8 cellular contexts compared by ENCODE assay signal in the genomic region with DNA sequence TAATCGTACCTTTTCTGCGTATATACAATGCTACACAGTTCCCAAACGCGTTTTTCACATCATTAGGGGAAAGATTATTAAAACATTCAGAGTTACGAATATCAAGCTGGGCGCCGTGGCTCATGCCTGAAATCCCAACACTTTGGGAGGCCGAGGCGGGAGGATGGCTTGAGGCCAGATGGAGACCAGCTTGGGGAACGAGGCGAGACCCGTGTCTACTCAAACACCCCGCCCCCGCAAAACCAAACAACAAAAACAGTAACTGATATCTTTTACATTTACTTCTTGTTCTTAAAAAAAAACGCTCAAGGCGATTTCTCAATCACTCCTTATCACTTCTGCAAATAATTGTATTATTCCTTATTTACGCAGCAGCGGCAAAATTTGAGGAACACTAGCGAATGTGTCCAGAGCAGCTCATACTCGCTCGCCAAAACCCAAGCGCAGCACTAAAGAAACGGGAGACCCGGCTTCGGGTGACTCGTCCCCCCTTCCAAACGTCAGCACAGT. TPM values are rescaled to one million over a fixed set of nuclear protein-coding genes. Genes with fewer than 3 reads are reported as not detected.
A peak's percentile ranks its signal among the peaks of the same experiment; 100 is the strongest.
DNase-seq lines count a peak whose midpoint lies in the region; ATAC-seq and TF ChIP-seq lines count a peak whose summit lies in the region.

No MANE protein-coding gene starts in this region.

- H3K4me2 ChIP-seq in GM23338 (peak overlapping the region; percentile 74), smooth muscle cell (peak overlapping the region; percentile 94)

- peak overlapping the region; percentile 81 for H3K4me3 ChIP-seq in GM23338
- peak overlapping the region; percentile 68 for H3K4me3 ChIP-seq in right cardiac atrium (ENCODE audit: low read length)
- H3K4me3 ChIP-seq in smooth muscle cell: peak overlapping the region; percentile 97

- peak overlapping the region; percentile 85; the same call in 1 of the 2 replicates for H3K27ac ChIP-seq in GM23338 (ENCODE audit: low read depth)
- H3K27ac ChIP-seq in right cardiac atrium (ENCODE audit: low read length): peak overlapping the region; percentile 77
- H3K27ac ChIP-seq in smooth muscle cell (ENCODE audit: low read depth): peak overlapping the region; percentile 93

- H3K4me1 ChIP-seq in GM23338 (ENCODE audit: insufficient read depth) (no peaks in the 10 kb centered on the region; the same call in 1 of the 2 replicates), right cardiac atrium (ENCODE audit: control insufficient read depth, insufficient read depth, low read length) (peaks cover 3% of the 10 kb centered on the region), smooth muscle cell (ENCODE audit: low read depth) (peaks cover 20% of the 10 kb centered on the region)

- DNase-seq in GM23338 (ENCODE audit: low spot score) (no peak), right cardiac atrium (peak; percentile 53 to 78 (median 75)), smooth muscle cell (lab: John Stamatoyannopoulos, UW; ENCODE audit: unreplicated experiment) (no peak), NCI-H2227 (lab: John Stamatoyannopoulos, UW; ENCODE audit: unreplicated experiment) (no peak), MV-4-11 (lab: John Stamatoyannopoulos, UW) (no peak)
- no peak for DNase-seq in activated T-helper 1 cell treated with anti-CD3 and anti-CD28 coated beads, Interleukin-12 subunit alpha, Interleukin-12 subunit beta, Interleukin-2, Interleukin-4 antibody, amounts not matched to agents 30 ng/mL and 10 ng/mL and 1 ng/mL, durations not matched to agents 14 hours and 24 hours and 36 hours (ENCODE audit: low spot score)

- WGBS in right cardiac atrium: 10% methylated on average over 27 of the region's 27 CpGs
- WGBS in smooth muscle cell (ENCODE audit: low lambda C conversion rate): 16% methylated on average over 27 of the region's 27 CpGs

- peak overlapping the region; percentile 97 for H3K9ac ChIP-seq in smooth muscle cell (ENCODE audit: low read depth)

- H3F3A ChIP-seq in GM23338 (replicated peaks; ENCODE audit: low read depth): peaks cover 19% of the 10 kb centered on the region
- H3F3A ChIP-seq in smooth muscle cell (ENCODE audit: low read depth): peaks cover 26% of the 10 kb centered on the region

- intact Hi-C loops in activated T-helper 1 cell treated with anti-CD3 and anti-CD28 coated beads, Interleukin-12 subunit alpha, Interleukin-12 subunit beta, Interleukin-2, Interleukin-4 antibody, amounts not matched to agents 30 ng/mL and 10 ng/mL and 1 ng/mL, durations not matched to agents 14 hours and 24 hours and 36 hours (cut with micrococcal nuclease): loop anchor here (1.0 to 5.0 kb wide), 11 partner anchors 31 to 1858 kb away; partner anchors contain the start of genes CMSS1, LNP1, PCNP and SENP7
- intact Hi-C loops in right cardiac atrium (cut with DNase I): loop anchor here in 2 of 4 donors (10.0 kb wide), 1 partner anchor 101 kb away; the partner anchor contains the start of gene PCNP (in 2 of the 2)

- H3K79me2 ChIP-seq in GM23338 (replicated peaks; ENCODE audit: insufficient read depth) (peaks cover 50% of the 10 kb centered on the region), smooth muscle cell (ENCODE audit: low read depth) (peaks cover 47% of the 10 kb centered on the region)

- no peaks in the 10 kb centered on the region for H3K9me2 ChIP-seq in GM23338 (ENCODE audit: insufficient read depth)

- H2AFZ ChIP-seq in GM23338: no peak overlapping the region; the same call in 1 of the 2 replicates
- peak overlapping the region; percentile 64 for H2AFZ ChIP-seq in smooth muscle cell (ENCODE audit: low read depth)

- H4K20me1 ChIP-seq in GM23338 (replicated peaks; ENCODE audit: insufficient read depth): peaks cover 12% of the 10 kb centered on the region
- peaks cover 32% of the 10 kb centered on the region for H4K20me1 ChIP-seq in smooth muscle cell (ENCODE audit: low read depth)

- no peak for TF ChIP-seq CTCF in GM23338 (conservative IDR thresholded peaks at IDR 0.05; ENCODE audit: low read depth in 2 of 2)
- no peak for TF ChIP-seq CTCF in smooth muscle cell (IDR thresholded peaks at IDR 0.05; ENCODE audit: borderline replicate concordance, insufficient read depth, poor library complexity, severe bottlenecking)

- H3K9me3 ChIP-seq in right cardiac atrium (ENCODE audit: control insufficient read depth, low read length) (no peaks in the 10 kb centered on the region), smooth muscle cell (replicated peaks; ENCODE audit: low read depth) (no peaks in the 10 kb centered on the region)

- H3K4me1 Mint-ChIP-seq in GM23338: peaks cover 13% of the 10 kb centered on the region
- H3K4me1 Mint-ChIP-seq in activated T-helper 1 cell treated with anti-CD3 and anti-CD28 coated beads, Interleukin-12 subunit alpha, Interleukin-12 subunit beta, Interleukin-2, Interleukin-4 antibody, amounts not matched to agents 30 ng/mL and 10 ng/mL and 1 ng/mL, durations not matched to agents 14 hours and 24 hours and 36 hours (ENCODE audit: low read depth): peaks cover 59% of the 10 kb centered on the region

- peak overlapping the region; percentile 93 for H3K4me3 Mint-ChIP-seq in GM23338
- H3K4me3 Mint-ChIP-seq in activated T-helper 1 cell treated with anti-CD3 and anti-CD28 coated beads, Interleukin-12 subunit alpha, Interleukin-12 subunit beta, Interleukin-2, Interleukin-4 antibody, amounts not matched to agents 30 ng/mL and 10 ng/mL and 1 ng/mL, durations not matched to agents 14 hours and 24 hours and 36 hours: peak overlapping the region; percentile 96

- peaks cover 24% of the 10 kb centered on the region for H3K36me3 Mint-ChIP-seq in GM23338 (ENCODE audit: low read depth)
- peaks cover 31% of the 10 kb centered on the region for H3K36me3 Mint-ChIP-seq in activated T-helper 1 cell treated with anti-CD3 and anti-CD28 coated beads, Interleukin-12 subunit alpha, Interleukin-12 subunit beta, Interleukin-2, Interleukin-4 antibody, amounts not matched to agents 30 ng/mL and 10 ng/mL and 1 ng/mL, durations not matched to agents 14 hours and 24 hours and 36 hours (ENCODE audit: low read depth)

- ATAC-seq in GM23338 (no peak), right cardiac atrium (no peak), GM18858 (IDR thresholded peaks at IDR 0.05; ENCODE audit: unreplicated experiment) (no peak), HG03354 (IDR thresholded peaks at IDR 0.05; ENCODE audit: poor library complexity, severe bottlenecking, unreplicated experiment) (no peak)

- H3K27me3 Mint-ChIP-seq in GM23338 (ENCODE audit: insufficient read depth, low read depth, poor library complexity): peaks cover 8% of the 10 kb centered on the region
- H3K27me3 Mint-ChIP-seq in activated T-helper 1 cell treated with anti-CD3 and anti-CD28 coated beads, Interleukin-12 subunit alpha, Interleukin-12 subunit beta, Interleukin-2, Interleukin-4 antibody, amounts not matched to agents 30 ng/mL and 10 ng/mL and 1 ng/mL, durations not matched to agents 14 hours and 24 hours and 36 hours (ENCODE audit: insufficient read depth): no peaks in the 10 kb centered on the region

- H3K27ac Mint-ChIP-seq in GM23338: peak overlapping the region; percentile 97
- peak overlapping the region; percentile 90 for H3K27ac Mint-ChIP-seq in activated T-helper 1 cell treated with anti-CD3 and anti-CD28 coated beads, Interleukin-12 subunit alpha, Interleukin-12 subunit beta, Interleukin-2, Interleukin-4 antibody, amounts not matched to agents 30 ng/mL and 10 ng/mL and 1 ng/mL, durations not matched to agents 14 hours and 24 hours and 36 hours

- no peaks in the 10 kb centered on the region for H3K9me3 Mint-ChIP-seq in GM23338
- no peaks in the 10 kb centered on the region for H3K9me3 Mint-ChIP-seq in activated T-helper 1 cell treated with anti-CD3 and anti-CD28 coated beads, Interleukin-12 subunit alpha, Interleukin-12 subunit beta, Interleukin-2, Interleukin-4 antibody, amounts not matched to agents 30 ng/mL and 10 ng/mL and 1 ng/mL, durations not matched to agents 14 hours and 24 hours and 36 hours

- H3K27me3 ChIP-seq in GM23338 (ENCODE audit: insufficient read depth) (no peaks in the 10 kb centered on the region), right cardiac atrium (ENCODE audit: control insufficient read depth, insufficient read depth) (no peaks in the 10 kb centered on the region), smooth muscle cell (ENCODE audit: low read depth) (no peaks in the 10 kb centered on the region)

- H3K36me3 ChIP-seq in GM23338 (ENCODE audit: insufficient read depth) (peaks cover 17% of the 10 kb centered on the region), smooth muscle cell (ENCODE audit: low read depth) (peaks cover 8% of the 10 kb centered on the region)

TF ChIP-seq in GM23338, 12 proteins besides CTCF, POLR2A, EP300 and RAD21 (continues in another document):
- TF ChIP-seq ZNF331 (CRISPR knock-in tag; IDR thresholded peaks at IDR 0.05; ENCODE audit: low read depth) (no peak), JUNB (IDR thresholded peaks at IDR 0.05; ENCODE audit: unreplicated experiment) (no peak), EZH2phosphoT487 (IDR thresholded peaks at IDR 0.05; ENCODE audit: unreplicated experiment) (no peak)

RNA-seq across cellular contexts. Expression of gene ZBTB11, which starts 1.2 kb away (rescaled TPM):
- total RNA-seq in GM23338 (2014; rRNA removed; shearing (Covaris generic)): 21.3 and 22.4 TPM in 2 replicates
- polyA plus RNA-seq in GM23338 (2016; fragmentation: Nextera tagmentation; extraction: Ambion mirVana): 6.5 and 7.7 TPM in 2 replicates
- 29.0 and 31.9 TPM in 2 replicates for total RNA-seq in activated T-helper 1 cell treated with anti-CD3 and anti-CD28 coated beads, Interleukin-12 subunit alpha, Interleukin-12 subunit beta, Interleukin-2, Interleukin-4 antibody, amounts not matched to agents 30 ng/mL and 10 ng/mL and 1 ng/mL, durations not matched to agents 14 hours and 24 hours and 36 hours
- total RNA-seq in right cardiac atrium: 10 to 100 TPM; 10.9 to 11.7 (median 11.4) TPM
- 4.4 TPM for polyA plus RNA-seq in right cardiac atrium
- total RNA-seq in smooth muscle cell: 33.7 and 36.3 TPM in 2 replicates
- polyA plus RNA-seq in smooth muscle cell: 7.6 and 9.1 TPM in 2 replicates

RNA-seq across cellular contexts. Expression of gene RPL24, which starts 10.8 kb away (rescaled TPM):
- 681 and 902 TPM in 2 replicates for total RNA-seq in GM23338 (2014; rRNA removed; shearing (Covaris generic))
- polyA plus RNA-seq in GM23338 (2016; fragmentation: Nextera tagmentation; extraction: Ambion mirVana): 2,092 and 2,216 TPM in 2 replicates
- total RNA-seq in activated T-helper 1 cell treated with anti-CD3 and anti-CD28 coated beads, Interleukin-12 subunit alpha, Interleukin-12 subunit beta, Interleukin-2, Interleukin-4 antibody, amounts not matched to agents 30 ng/mL and 10 ng/mL and 1 ng/mL, durations not matched to agents 14 hours and 24 hours and 36 hours: 1,454 and 1,462 TPM in 2 replicates
- 100 to 1,000 TPM; 818 to 939 (median 885) TPM for total RNA-seq in right cardiac atrium
- 2,039 TPM for polyA plus RNA-seq in right cardiac atrium
- 1,956 and 2,011 TPM in 2 replicates for total RNA-seq in smooth muscle cell
- 452 and 518 TPM in 2 replicates for polyA plus RNA-seq in smooth muscle cell

RNA-seq across cellular contexts. Expression of gene CEP97, which starts 48.6 kb away (rescaled TPM):
- total RNA-seq in GM23338 (2014; rRNA removed; shearing (Covaris generic)): 13.3 and 19.0 TPM in 2 replicates
- polyA plus RNA-seq in GM23338 (2016; fragmentation: Nextera tagmentation; extraction: Ambion mirVana) (4.8 and 5.0 TPM in 2 replicates), right cardiac atrium (2.2 TPM), smooth muscle cell (3.5 and 4.3 TPM in 2 replicates)
- total RNA-seq in activated T-helper 1 cell treated with anti-CD3 and anti-CD28 coated beads, Interleukin-12 subunit alpha, Interleukin-12 subunit beta, Interleukin-2, Interleukin-4 antibody, amounts not matched to agents 30 ng/mL and 10 ng/mL and 1 ng/mL, durations not matched to agents 14 hours and 24 hours and 36 hours: 20.2 and 20.6 TPM in 2 replicates
- total RNA-seq in right cardiac atrium (1 to 10 TPM; 6.6 to 7.8 (median 7.4) TPM), smooth muscle cell (20.8 and 21.2 TPM in 2 replicates)

Comparison
In these comparisons a context has a peak if more than half of its experiments do, and no peak if none do; other contexts are left out.
1. DNase-seq: peak in right cardiac atrium (3 of 3); none in GM23338 (single experiment), activated T-helper 1 cell treated with anti-CD3 and anti-CD28 coated beads, Interleukin-12 subunit alpha, Interleukin-12 subunit beta, Interleukin-2, Interleukin-4 antibody, amounts not matched to agents 30 ng/mL and 10 ng/mL and 1 ng/mL, durations not matched to agents 14 hours and 24 hours and 36 hours (single experiment), smooth muscle cell (single experiment), NCI-H2227 (single experiment) and MV-4-11 (single experiment).
2. Peak in every context shown above with its lines, with median percentiles within 50 percentile points of each other: H3K27ac ChIP-seq and H3K4me3 ChIP-seq.